Comparison of ENCODE assay signal across 8 cellular contexts in the genomic region with DNA sequence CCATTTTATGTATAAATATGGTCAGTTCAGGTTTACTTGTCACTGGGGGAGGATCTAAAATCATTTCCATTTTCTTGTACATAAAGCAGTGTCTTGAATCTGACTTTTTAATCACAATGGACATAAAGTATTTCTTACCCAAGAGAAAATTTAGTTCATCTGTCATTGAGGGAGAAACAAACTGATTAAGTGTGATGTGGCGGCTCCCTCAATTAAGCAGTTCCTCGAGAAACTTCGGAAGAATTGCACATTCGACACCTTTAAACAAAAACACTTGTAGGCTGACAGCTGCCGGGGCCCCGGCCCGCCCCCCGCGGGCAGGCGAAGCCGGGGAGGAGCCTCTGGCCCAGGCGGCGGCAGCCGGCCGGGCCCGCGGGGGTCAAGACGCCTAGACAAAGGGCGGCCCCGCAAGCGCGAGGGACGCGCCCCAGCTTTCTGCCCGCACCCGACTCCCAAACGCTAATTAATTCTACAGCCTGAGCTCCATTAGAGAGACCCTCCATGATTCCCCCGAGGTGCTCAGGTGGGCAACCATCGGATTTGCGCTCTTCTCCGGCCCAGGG. TPM values are rescaled to one million over a fixed set of nuclear protein-coding genes. Genes with fewer than 3 reads are reported as not detected.
A peak's percentile ranks its signal among the peaks of the same experiment; 100 is the strongest.
DNase-seq lines count a peak whose midpoint lies in the region; ATAC-seq, FAIRE-seq and TF ChIP-seq lines count a peak whose summit lies in the region.

No MANE protein-coding gene starts in this region.

- H3T11ph ChIP-seq in H9 (ENCODE audit: low read length) = no peak overlapping the region

- peaks cover 44 to 46% of the 10 kb centered on the region in 2 experiments for H3K9me3 Mint-ChIP-seq in H9

- H4K8ac ChIP-seq in H9 (replicated peaks; ENCODE audit: insufficient read length, low read depth, low read length) (no peak overlapping the region), neuronal stem cell (ENCODE audit: low read depth, low read length) (no peak overlapping the region)

- no peaks in the 10 kb centered on the region for H3K9me2 ChIP-seq in SK-N-SH

- H3K27me3 ChIP-seq in H9 (ENCODE audit: insufficient read depth, low read length) (peaks cover 3% of the 10 kb centered on the region; the same call in 1 of the 2 replicates), SK-N-SH (ENCODE audit: insufficient read depth) (peaks cover 46% of the 10 kb centered on the region; the same call in 1 of the 2 replicates), neuronal stem cell (ENCODE audit: control insufficient read depth in 3 of 3, insufficient read depth in 3 of 3, low read depth in 1 of 3, low read length in 3 of 3) (peaks cover 0 to 46% (median 14%) of the 10 kb centered on the region in 3 experiments)

- H4K20me1 ChIP-seq in H9 (ENCODE audit: control insufficient read depth, insufficient read depth, insufficient read length) = no peaks in the 10 kb centered on the region
- H4K20me1 ChIP-seq in SK-N-SH (ENCODE audit: insufficient read depth) = no peaks in the 10 kb centered on the region

- H3F3A ChIP-seq in SK-N-SH (replicated peaks; ENCODE audit: insufficient read depth) = no peaks in the 10 kb centered on the region

- H3K18ac ChIP-seq in H9 (ENCODE audit: insufficient read length, low read depth, low read length) (peak overlapping the region; percentile 77), neuronal stem cell (ENCODE audit: low read length) (peak overlapping the region; percentile 99)

- H3K4me1 ChIP-seq in H9 (ENCODE audit: insufficient read depth, low read length) = no peaks in the 10 kb centered on the region
- H3K4me1 ChIP-seq in SK-N-SH (ENCODE audit: control insufficient read depth in 1 of 2, insufficient read depth in 2 of 2, low read depth in 1 of 2, low read length in 1 of 2) = peaks cover 0 to 4% of the 10 kb centered on the region in 2 experiments; a peak in 2 of 4 replicates
- peaks cover 0 to 2% of the 10 kb centered on the region in 2 donors for H3K4me1 ChIP-seq in neuronal stem cell (ENCODE audit: control insufficient read depth in 2 of 2, insufficient read depth in 1 of 2, low read depth in 1 of 2, low read length in 2 of 2)

- FAIRE-seq in urothelium cell line (lab: Jason Lieb, UNC) = no peak

- H3K79me2 ChIP-seq in H9 (ENCODE audit: insufficient read depth, low read length) (0 out of 2 replicates have a peak, but pooled peaks cover 5% of the 10 kb centered on the region), SK-N-SH (ENCODE audit: insufficient read depth) (no peaks in the 10 kb centered on the region)

- no peak overlapping the region for H3K56ac ChIP-seq in H9 (ENCODE audit: insufficient read length, low read depth, low read length)

- no peaks in the 10 kb centered on the region for H3K79me1 ChIP-seq in H9 (ENCODE audit: insufficient read depth, low read depth, low read length, poor library complexity, severe bottlenecking)
- H3K79me1 ChIP-seq in neuronal stem cell (ENCODE audit: low read depth, low read length) = peaks cover 15% of the 10 kb centered on the region

- POLR2A ChIA-PET in SK-N-SH (lab: Yijun Ruan, JAX) = interaction anchor here (0.9 to 2.4 kb wide), 5 partner anchors 12 to 93 kb away, joined by 3 to 7 read pairs (median 4); no protein-coding TSS in a partner anchor

- H3K27ac Mint-ChIP-seq in H9 = no peak overlapping the region; a peak in 1 of 7 replicates

- no peak for TF ChIP-seq EP300 in SK-N-SH (IDR thresholded peaks at IDR 0.05; ENCODE audit: borderline replicate concordance in 1 of 2, low read depth in 1 of 2, low read length in 1 of 2)

- H2BK15ac ChIP-seq in H9 (ENCODE audit: low read depth, low read length) (no peak overlapping the region), neuronal stem cell (ENCODE audit: low read length) (peak overlapping the region; percentile 98)

- H3K9ac ChIP-seq in H9 (ENCODE audit: extremely low read depth, insufficient read length, low read length) (peak overlapping the region; percentile 68), SK-N-SH (peak overlapping the region; percentile 48; the same call in 1 of the 2 replicates), neuronal stem cell (ENCODE audit: low read depth, low read length, poor library complexity) (peak overlapping the region; percentile 99)

- H2BK20ac ChIP-seq in H9 (ENCODE audit: low read depth, low read length, poor library complexity, severe bottlenecking) = no peak overlapping the region

- peaks cover 49% of the 10 kb centered on the region for H3K27me3 Mint-ChIP-seq in H9 (ENCODE audit: low read depth)

- H2AK5ac ChIP-seq in H9 (ENCODE audit: insufficient read length, low read length) (no peak overlapping the region), neuronal stem cell (ENCODE audit: low read depth, low read length) (peak overlapping the region; percentile 70)

- no peak overlapping the region for H4K91ac ChIP-seq in H9 (ENCODE audit: insufficient read length, low read depth, low read length)
- H4K91ac ChIP-seq in neuronal stem cell (ENCODE audit: low read depth, low read length, poor library complexity) = no peak overlapping the region

- H3K4me1 Mint-ChIP-seq in H9 = peaks cover 13 to 14% of the 10 kb centered on the region in 2 experiments

- no peak overlapping the region for H2AFZ ChIP-seq in H9 (ENCODE audit: low read length)
- peak overlapping the region; percentile 98 for H2AFZ ChIP-seq in SK-N-SH (ENCODE audit: low read depth)
- H2AFZ ChIP-seq in neuronal stem cell (ENCODE audit: low read length) = peak overlapping the region; percentile 100

- WGBS in H9 (ENCODE audit: extremely low coverage, insufficient read length, low lambda C conversion rate) = no CpG with 5 or more reads among the region's 31 CpGs
- 10% methylated on average over 9 of the region's 31 CpGs for WGBS in SK-N-SH (ENCODE audit: low lambda C conversion rate)
- WGBS in neuronal stem cell (ENCODE audit: extremely low coverage in 2 of 2, insufficient read length in 2 of 2, insufficient replicate concordance in 1 of 2), 2 donors = no CpG with 5 or more reads among the region's 31 CpGs

- CTCF ChIA-PET in SK-N-SH (lab: Yijun Ruan, JAX) = interaction anchor here (1.2 to 2.0 kb wide), 3 partner anchors 10 to 71 kb away, joined by 3 to 6 read pairs (median 5); no protein-coding TSS in a partner anchor

- TF ChIP-seq RAD21 in SK-N-SH (IDR thresholded peaks at IDR 0.05; ENCODE audit: low read length) = no peak

- H3K23ac ChIP-seq in H9 (ENCODE audit: insufficient read length, low read depth, low read length) (no peak overlapping the region), neuronal stem cell (ENCODE audit: low read depth, low read length, poor library complexity) (no peak overlapping the region)

- peaks cover 41 to 48% (median 43%) of the 10 kb centered on the region in 3 experiments for H3K36me3 Mint-ChIP-seq in H9 (ENCODE audit: insufficient read depth in 1 of 3, low read depth in 3 of 3)

- H3K4me2 ChIP-seq in H9 (ENCODE audit: insufficient read depth, insufficient read length, low read length) = peak overlapping the region; percentile 68
- H3K4me2 ChIP-seq in SK-N-SH = peak overlapping the region; percentile 99
- H3K4me2 ChIP-seq in neuronal stem cell (ENCODE audit: insufficient read depth, low read length, poor library complexity, severe bottlenecking) = peak overlapping the region; percentile 67

- peak overlapping the region; percentile 91; the same call in 1 of the 2 replicates for H3K14ac ChIP-seq in H9 (ENCODE audit: insufficient read depth, low read length)
- peak overlapping the region; percentile 97 for H3K14ac ChIP-seq in neuronal stem cell (ENCODE audit: low read length)

- no peak for ATAC-seq in HG03039 (IDR thresholded peaks at IDR 0.05; ENCODE audit: unreplicated experiment)

- peaks cover 25% of the 10 kb centered on the region for H3K9me3 ChIP-seq in H9 (ENCODE audit: control insufficient read depth, low read depth, low read length)
- H3K9me3 ChIP-seq in SK-N-SH = no peaks in the 10 kb centered on the region
- H3K9me3 ChIP-seq in neuronal stem cell (replicated peaks in 1 of 2; ENCODE audit: control insufficient read depth in 2 of 2, insufficient read depth in 1 of 2, low read depth in 1 of 2, low read length in 2 of 2) = peaks cover 19 to 26% of the 10 kb centered on the region in 2 donors

- H2BK12ac ChIP-seq in H9 (ENCODE audit: insufficient read length, low read depth, low read length) (no peak overlapping the region), neuronal stem cell (ENCODE audit: low read length) (no peak overlapping the region)

- H3K23me2 ChIP-seq in H9 (ENCODE audit: insufficient read length, low read depth, low read length, poor library complexity, severe bottlenecking) = peaks cover 8% of the 10 kb centered on the region

- no peak overlapping the region for H2BK120ac ChIP-seq in H9 (ENCODE audit: low read depth, low read length, poor library complexity, severe bottlenecking)
- H2BK120ac ChIP-seq in neuronal stem cell (ENCODE audit: low read depth, low read length) = peak overlapping the region; percentile 91

- no peak for TF ChIP-seq CTCF in H9 (conservative IDR thresholded peaks at IDR 0.05)
- TF ChIP-seq CTCF in SK-N-SH (IDR thresholded peaks at IDR 0.05) = no peak
- no peak for TF ChIP-seq CTCF in fibroblast of mammary gland (conservative IDR thresholded peaks at IDR 0.05; ENCODE audit: control insufficient read depth, insufficient read depth, low read depth, low read length)

- H3K27ac ChIP-seq in H9 (ENCODE audit: insufficient read length, low read depth, low read length) = no peak overlapping the region
- H3K27ac ChIP-seq in SK-N-SH (ENCODE audit: low read depth in 2 of 2, low read length in 1 of 2) = peak overlapping the region in 1 of 2 experiments; percentile 77; a peak in 1 of 4 replicates
- peak overlapping the region; percentile 92 for H3K27ac ChIP-seq in neuronal stem cell (replicated peaks; ENCODE audit: low read length)

- H3K4me3 Mint-ChIP-seq in H9 = peak overlapping the region; percentile 85 to 92

- peak; percentile 53 for DNase-seq in D341Med (ENCODE audit: low spot score)
- DNase-seq in H9 = peak; percentile 37
- DNase-seq in SK-N-SH = peak; percentile 68
- no peak for DNase-seq in fibroblast of mammary gland (ENCODE audit: low read depth)
- peak; percentile 44 for DNase-seq in neuronal stem cell (ENCODE audit: low spot score)
- no peak for DNase-seq in stimulated activated CD4-positive, alpha-beta T cell treated with anti-CD3 and anti-CD28 coated beads, Interleukin-15, amount 100 ng/mL, for 24 hours
- DNase-seq in urothelium cell line (ENCODE audit: low spot score) = no peak

- H3K36me3 ChIP-seq in SK-N-SH (replicated peaks in 1 of 2; ENCODE audit: control insufficient read depth in 1 of 2, insufficient read depth in 2 of 2, low read length in 1 of 2) = no peaks in the 10 kb centered on the region
- H3K36me3 ChIP-seq in neuronal stem cell (replicated peaks in 1 of 2; ENCODE audit: control insufficient read depth in 2 of 2, insufficient read depth in 2 of 2, low read length in 2 of 2) = peaks cover 0 to 8% of the 10 kb centered on the region in 2 donors

- H2BK5ac ChIP-seq in H9 (ENCODE audit: insufficient read length, low read length) (no peak overlapping the region), neuronal stem cell (ENCODE audit: low read length) (peak overlapping the region; percentile 95)

- no peak overlapping the region for H4K5ac ChIP-seq in H9 (ENCODE audit: insufficient read length, low read depth, low read length)

- H3K4me3 ChIP-seq in SK-N-SH (ENCODE audit: low read depth in 2 of 2, low read length in 1 of 2) (peak overlapping the region; percentile 79 to 88), fibroblast of mammary gland (ENCODE audit: control insufficient read depth, low read depth, low read length) (peak overlapping the region; percentile 69), neuronal stem cell (ENCODE audit: low read length in 2 of 2) (peak overlapping the region; percentile 93 to 96)

- no peak overlapping the region for H3K4ac ChIP-seq in H9 (ENCODE audit: low read depth, low read length)
- H3K4ac ChIP-seq in neuronal stem cell (ENCODE audit: low read length) = no peak overlapping the region

RNA-seq across cellular contexts. Expression of gene TRIM36, which starts 0.8 kb away (rescaled TPM):
- 14.6 and 19.3 TPM in 2 replicates for total RNA-seq in H9 (2021)
- polyA plus RNA-seq in SK-N-SH (2012; rRNA removed) = 0.16 and 0.42 TPM in 2 replicates
- polyA plus RNA-seq in SK-N-SH (2012; cell fraction: cytosol; rRNA removed) = 0.12 and 0.34 TPM in 2 replicates
- 0.19 and 0.20 TPM in 2 replicates for polyA plus RNA-seq in SK-N-SH (2012; cell fraction: nucleus; rRNA removed)
- 17.9 TPM for polyA plus RNA-seq in neuronal stem cell (2013, experiment 1 of 2)
- polyA plus RNA-seq in neuronal stem cell (2013, experiment 2 of 2) = 18.4 TPM

Comparison
In these comparisons a context has a peak if more than half of its experiments do, and no peak if none do; other contexts are left out.
1. DNase-seq: peak in D341Med (single experiment), H9 (single experiment), SK-N-SH (single experiment) and neuronal stem cell (single experiment); none in fibroblast of mammary gland (single experiment), stimulated activated CD4-positive, alpha-beta T cell treated with anti-CD3 and anti-CD28 coated beads, Interleukin-15, amount 100 ng/mL, for 24 hours (single experiment) and urothelium cell line (single experiment).
2. H3K9ac ChIP-seq: peak in every context shown above with its lines; median percentile 99 in neuronal stem cell; 68 in H9; 48 in SK-N-SH.
3. Peak in every context shown above with its lines, with median percentiles within 50 percentile points of each other: H3K4me2 ChIP-seq and H3K4me3 ChIP-seq.